1 cellular context compared by ENCODE assay signal in the genomic region with DNA sequence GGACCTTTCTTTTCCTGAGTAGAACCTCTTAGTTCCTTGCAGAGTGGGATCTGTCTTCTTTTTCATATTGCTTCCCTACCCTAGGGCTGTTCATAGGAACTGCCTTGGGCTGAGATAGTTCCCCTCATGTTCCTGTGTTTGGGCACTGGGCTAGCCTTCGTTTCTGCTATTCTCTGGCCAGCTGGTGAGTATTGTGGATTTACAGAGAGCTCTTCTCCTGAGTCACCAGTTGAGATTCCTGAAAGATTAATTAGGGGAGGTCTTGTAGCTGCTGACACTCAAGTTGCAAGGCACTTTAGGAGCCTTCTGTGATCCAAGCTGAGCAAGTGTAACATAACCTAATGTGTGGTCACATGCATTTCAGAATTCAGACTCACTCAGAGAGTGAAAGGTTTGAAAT.
TF ChIP-seq lines count a peak whose summit lies in the region.

No MANE protein-coding gene starts in this region.

TF ChIP-seq in SK-N-SH, 30 proteins besides CTCF, POLR2A, EP300 and RAD21 (continued from another document):
- no peak for TF ChIP-seq USF1 (IDR thresholded peaks at IDR 0.05; ENCODE audit: borderline replicate concordance, low read depth)
- peak; percentile 70 for TF ChIP-seq TCF12 (IDR thresholded peaks at IDR 0.05)
- TF ChIP-seq TAF1 (IDR thresholded peaks at IDR 0.05; ENCODE audit: borderline replicate concordance, low read depth, low read length): no peak
- TF ChIP-seq MEF2A (IDR thresholded peaks at IDR 0.05; ENCODE audit: borderline replicate concordance, low read depth): no peak
- no peak for TF ChIP-seq SIN3A (IDR thresholded peaks at IDR 0.05; ENCODE audit: borderline replicate concordance, low read depth, low read length)
- no peak for TF ChIP-seq RFX5 (IDR thresholded peaks at IDR 0.05; ENCODE audit: low read length)
- TF ChIP-seq YY1 (IDR thresholded peaks at IDR 0.05; ENCODE audit: low read depth): no peak
- TF ChIP-seq, protein P1, sequence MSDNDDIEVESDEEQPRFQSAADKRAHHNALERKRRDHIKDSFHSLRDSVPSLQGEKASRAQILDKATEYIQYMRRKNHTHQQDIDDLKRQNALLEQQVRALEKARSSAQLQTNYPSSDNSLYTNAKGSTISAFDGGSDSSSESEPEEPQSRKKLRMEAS (IDR thresholded peaks at IDR 0.05; ENCODE audit: low read depth): 0 out of 2 replicates have a peak, but pooled peaks have one; percentile 28
- TF ChIP-seq FOXM1 (IDR thresholded peaks at IDR 0.05; ENCODE audit: low read depth): no peak
- no peak for TF ChIP-seq SMC3 (IDR thresholded peaks at IDR 0.05; ENCODE audit: low read depth, low read length)
- TF ChIP-seq FOSL2 (IDR thresholded peaks at IDR 0.05; ENCODE audit: borderline replicate concordance, low read depth): peak; percentile 64; the same call in 1 of the 2 replicates
- peak; percentile 77 for TF ChIP-seq PBX3 (IDR thresholded peaks at IDR 0.05)
- TF ChIP-seq ELF1 (IDR thresholded peaks at IDR 0.05): no peak
- TF ChIP-seq CHD2 (IDR thresholded peaks at IDR 0.05; ENCODE audit: low read length, partially characterized antibody): no peak
- no peak for TF ChIP-seq GABPA (IDR thresholded peaks at IDR 0.05; ENCODE audit: low read depth)
- no peak for TF ChIP-seq NRF1 (IDR thresholded peaks at IDR 0.05; ENCODE audit: low read depth, low read length)
- TF ChIP-seq FOXJ3 (CRISPR knock-in tag; IDR thresholded peaks at IDR 0.05): no peak
TF ChIP-seq in SK-N-SH: peak in this region for 5.
